13 cellular contexts compared by ENCODE assay signal in genomic region chr1:159779403-159779851, GRCh38. TPM values are rescaled to one million over a fixed set of nuclear protein-coding genes. Genes with fewer than 3 reads are reported as not detected.
DNase-seq lines count a peak whose midpoint lies in the region; ATAC-seq and TF ChIP-seq lines count a peak whose summit lies in the region.
"Had no signal": no experiment of that assay in that cellular context is flagged by ENCODE, and none has a peak within 500 bp of the region (broad histone marks: within the 10 kb centered on the region; RNA-seq: fewer than 3 reads in every experiment).

No MANE protein-coding gene starts in this region.

- intact Hi-C loops in ascending aorta (cut with DNase I), result no loop called here
- intact Hi-C loops in transverse colon (cut with DNase I; ENCODE audit: low total_unique reads), result no loop called here

- TF ChIP-seq CTCF in ascending aorta (IDR thresholded peaks at IDR 0.05), result no peak
- no peak for TF ChIP-seq CTCF in transverse colon (IDR thresholded peaks at IDR 0.05)
- TF ChIP-seq CTCF in neural progenitor cell (IDR thresholded peaks at IDR 0.05), result no peak

- peak; percentile 21 for TF ChIP-seq EP300 in transverse colon (IDR thresholded peaks at IDR 0.05; ENCODE audit: low read depth)

- no peak overlapping the region for H2AFZ ChIP-seq in neural progenitor cell (replicated peaks)

- no peaks in the 10 kb centered on the region for H3F3A ChIP-seq in neural progenitor cell (ENCODE audit: low read depth)

- no peaks in the 10 kb centered on the region for H3K27me3 Mint-ChIP-seq in activated T-cell treated with anti-CD3 and anti-CD28 coated beads, Interleukin-2, amount 50 U/mL, for 4 hours (ENCODE audit: low read depth)
- H3K27me3 Mint-ChIP-seq in activated T-cell treated with anti-CD3 and anti-CD28 coated beads, Interleukin-2, amount 50 U/mL, for 24 hours, result no peaks in the 10 kb centered on the region
- peaks cover 6% of the 10 kb centered on the region for H3K27me3 Mint-ChIP-seq in neural progenitor cell (ENCODE audit: insufficient read depth, low read depth)

- H3K4me1 Mint-ChIP-seq in activated T-cell treated with anti-CD3 and anti-CD28 coated beads, Interleukin-2, amount 50 U/mL, for 4 hours (ENCODE audit: low read depth), result peaks cover 20% of the 10 kb centered on the region
- peaks cover 21% of the 10 kb centered on the region for H3K4me1 Mint-ChIP-seq in activated T-cell treated with anti-CD3 and anti-CD28 coated beads, Interleukin-2, amount 50 U/mL, for 24 hours (ENCODE audit: low read depth)
- peaks cover 2% of the 10 kb centered on the region for H3K4me1 Mint-ChIP-seq in neural progenitor cell

- no peak overlapping the region for H3K4me2 ChIP-seq in neural progenitor cell

- H3K4me3 ChIP-seq in ascending aorta, result no peak overlapping the region
- H3K4me3 ChIP-seq in transverse colon, result no peak overlapping the region
- H3K4me3 ChIP-seq in neural progenitor cell, result no peak overlapping the region
- H3K4me3 ChIP-seq: BLaER1 had no signal

- H3K36me3 Mint-ChIP-seq in activated T-cell treated with anti-CD3 and anti-CD28 coated beads, Interleukin-2, amount 50 U/mL, for 4 hours (ENCODE audit: insufficient read depth), result no peaks in the 10 kb centered on the region
- peaks cover 2% of the 10 kb centered on the region for H3K36me3 Mint-ChIP-seq in activated T-cell treated with anti-CD3 and anti-CD28 coated beads, Interleukin-2, amount 50 U/mL, for 24 hours (ENCODE audit: low read depth)
- H3K36me3 Mint-ChIP-seq in neural progenitor cell, result no peaks in the 10 kb centered on the region

- H3K27me3 ChIP-seq in ascending aorta, result no peaks in the 10 kb centered on the region
- H3K27me3 ChIP-seq in transverse colon, result no peaks in the 10 kb centered on the region
- peaks cover 10% of the 10 kb centered on the region for H3K27me3 ChIP-seq in neural progenitor cell
- H3K27me3 ChIP-seq: BLaER1 had no signal

- ATAC-seq in activated T-cell treated with anti-CD3 and anti-CD28 coated beads, Interleukin-2, amount 50 U/mL, for 4 hours, result no peak
- ATAC-seq in GM18498 (IDR thresholded peaks at IDR 0.05; ENCODE audit: unreplicated experiment), result no peak

- H3K9me3 Mint-ChIP-seq in activated T-cell treated with anti-CD3 and anti-CD28 coated beads, Interleukin-2, amount 50 U/mL, for 4 hours, result no peaks in the 10 kb centered on the region
- no peaks in the 10 kb centered on the region for H3K9me3 Mint-ChIP-seq in activated T-cell treated with anti-CD3 and anti-CD28 coated beads, Interleukin-2, amount 50 U/mL, for 24 hours
- peaks cover 2% of the 10 kb centered on the region for H3K9me3 Mint-ChIP-seq in neural progenitor cell

- no peak for TF ChIP-seq POLR2A in transverse colon (IDR thresholded peaks at IDR 0.05)

- H3K27ac Mint-ChIP-seq in activated T-cell treated with anti-CD3 and anti-CD28 coated beads, Interleukin-2, amount 50 U/mL, for 24 hours, result no peak overlapping the region
- H3K27ac Mint-ChIP-seq in neural progenitor cell, result no peak overlapping the region

- H3K4me3 Mint-ChIP-seq in activated T-cell treated with anti-CD3 and anti-CD28 coated beads, Interleukin-2, amount 50 U/mL, for 4 hours, result peak overlapping the region; percentile 77
- H3K4me3 Mint-ChIP-seq in activated T-cell treated with anti-CD3 and anti-CD28 coated beads, Interleukin-2, amount 50 U/mL, for 24 hours, result no peak overlapping the region
- no peak overlapping the region for H3K4me3 Mint-ChIP-seq in neural progenitor cell

- no peak for DNase-seq in activated T-cell treated with anti-CD3 and anti-CD28 coated beads, Interleukin-2, amount 50 U/mL, for 4 hours
- no peak for DNase-seq in activated T-cell treated with anti-CD3 and anti-CD28 coated beads, Interleukin-2, amount 50 U/mL, for 24 hours
- peak in 1 of 2 donors; percentile 72 for DNase-seq in ascending aorta (ENCODE audit: low spot score in 2 of 2)
- peak; percentile 96 for DNase-seq in iris pigment epithelial cell (ENCODE audit: low read depth)
- DNase-seq in transverse colon, result no peak
- no peak for DNase-seq in neural progenitor cell (ENCODE audit: low spot score)
- no peak for DNase-seq in stimulated activated CD4-positive, alpha-beta T cell treated with anti-CD3 and anti-CD28 coated beads, Interleukin-12 subunit alpha, Interleukin-12 subunit beta, amount 100 ng/mL, for 4 hours
- DNase-seq: activated CD4-positive, alpha-beta T cell treated with anti-CD3 and anti-CD28 coated beads for 1 hour; NCI-H1436 treated with DMSO at 0.1 percent for 48 hours; OCI-M1; posterior cingulate gyrus had no signal

- H3K79me2 ChIP-seq in neural progenitor cell (ENCODE audit: low read depth), result no peaks in the 10 kb centered on the region

- H3K4me1 ChIP-seq in ascending aorta, result peaks cover 3 to 14% of the 10 kb centered on the region in 2 donors
- H3K4me1 ChIP-seq in transverse colon, result peaks cover 0 to 15% (median 2%) of the 10 kb centered on the region in 4 donors
- no peaks in the 10 kb centered on the region for H3K4me1 ChIP-seq in neural progenitor cell
- H3K4me1 ChIP-seq: BLaER1 had no signal

- H4K20me1 ChIP-seq in neural progenitor cell (ENCODE audit: low read depth), result no peaks in the 10 kb centered on the region
- H4K20me1 ChIP-seq: BLaER1 had no signal

- in situ Hi-C loops in transverse colon (cut with MboI; ENCODE audit: low pct_ligation_motif_present in 1 of 4, low pct_unique_long_range_greater_than_20kb in 1 of 4, low sequenced_read_pairs in 3 of 4), result loop anchor here in 3 of 4 donors (25.0 kb wide), 1 partner anchor 233 kb away; no protein-coding TSS in a partner anchor

- no peaks in the 10 kb centered on the region for H3K9me3 ChIP-seq in ascending aorta
- H3K9me3 ChIP-seq in transverse colon, result no peaks in the 10 kb centered on the region
- no peaks in the 10 kb centered on the region for H3K9me3 ChIP-seq in neural progenitor cell (ENCODE audit: low read depth)

- H3K27ac ChIP-seq in ascending aorta (peak overlapping the region; percentile 7 to 79), transverse colon (no peak overlapping the region), neural progenitor cell (no peak overlapping the region)
- H3K27ac ChIP-seq: BLaER1 had no signal

- H3K9ac ChIP-seq in neural progenitor cell, result no peak overlapping the region
- H3K9ac ChIP-seq: BLaER1 had no signal

- WGBS in transverse colon (ENCODE audit: low coverage in 1 of 2), 2 donors, result 73 to 81% methylated on average over 2 of the region's 2 CpGs

- H3K36me3 ChIP-seq in ascending aorta (no peaks in the 10 kb centered on the region), transverse colon (no peaks in the 10 kb centered on the region), neural progenitor cell (no peaks in the 10 kb centered on the region)
- H3K36me3 ChIP-seq: BLaER1 had no signal

RNA-seq across cellular contexts. Expression of gene DUSP23, which starts 1.3 kb away (rescaled TPM):
- 10 to 100 TPM; 30.2 to 36.7 (median 36.3) TPM for total RNA-seq in activated T-cell treated with anti-CD3 and anti-CD28 coated beads, Interleukin-2, amount 50 U/mL, for 4 hours
- total RNA-seq in ascending aorta (549 TPM), transverse colon (10 to 100 TPM in 3 of 4 donors, 1 to 10 TPM in 1; 9.7 to 96.4 (median 72.3) TPM), neural progenitor cell (ENCODE audit: low replicate concordance) (3.1 and 19.8 TPM in 2 replicates)

RNA-seq across cellular contexts. Expression of gene FCRL6, which starts 22.7 kb away (rescaled TPM):
- total RNA-seq in activated T-cell treated with anti-CD3 and anti-CD28 coated beads, Interleukin-2, amount 50 U/mL, for 4 hours, result under 1 TPM in 1 of 3 donors, not detected in 2; 0.41 TPM
- total RNA-seq in ascending aorta (not detected), transverse colon (1 to 10 TPM in 1 of 4 donors, under 1 TPM in 1, not detected in 2; 0.55 to 1.4 TPM), neural progenitor cell (ENCODE audit: low replicate concordance) (not detected in 2 replicates)

RNA-seq across cellular contexts. Expression of gene SLAMF8, which starts 47.2 kb away (rescaled TPM):
- 1 to 10 TPM in 2 of 3 donors, under 1 TPM in 1; 0.98 to 1.3 (median 1.2) TPM for total RNA-seq in activated T-cell treated with anti-CD3 and anti-CD28 coated beads, Interleukin-2, amount 50 U/mL, for 4 hours
- total RNA-seq in ascending aorta (6.7 TPM), transverse colon (1 to 10 TPM in 3 of 4 donors, under 1 TPM in 1; 0.37 to 7.1 (median 2.3) TPM), neural progenitor cell (ENCODE audit: low replicate concordance) (not detected in 2 replicates)

Comparison
In these comparisons a context has a peak if more than half of its experiments do, and no peak if none do; other contexts are left out.
1. H3K27ac ChIP-seq: peak in ascending aorta (2 of 2); none in transverse colon (0 of 4) and neural progenitor cell (single experiment).